In the genomic region with DNA sequence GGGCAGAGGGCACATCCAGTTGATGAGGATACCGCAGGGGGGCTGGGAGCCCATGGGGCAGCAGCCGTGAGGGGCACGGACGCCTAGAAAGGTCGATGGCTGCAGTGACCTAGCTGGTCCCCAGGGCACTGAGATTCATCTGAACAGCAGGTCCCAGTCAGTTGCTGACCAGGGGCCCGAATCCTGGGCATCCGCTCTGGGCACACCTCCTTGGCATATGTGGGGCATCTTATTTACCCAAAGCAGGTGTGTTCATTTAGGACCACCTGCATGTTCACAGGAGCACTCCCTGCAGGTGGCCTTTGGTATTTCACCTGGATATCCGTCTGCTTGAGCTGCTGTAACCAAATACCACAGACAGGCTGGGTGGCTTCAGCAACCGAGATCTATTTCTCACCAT, we compare ENCODE assay signal across 16 cellular contexts.
DNase-seq lines count a peak whose midpoint lies in the region; ATAC-seq and TF ChIP-seq lines count a peak whose summit lies in the region.
"Had no signal": no experiment of that assay in that cellular context is flagged by ENCODE, and none has a peak within 500 bp of the region (broad histone marks: within the 10 kb centered on the region; RNA-seq: fewer than 3 reads in every experiment).

No MANE protein-coding gene starts in this region.

- no peaks in the 10 kb centered on the region for H3K4me1 Mint-ChIP-seq in memory B cell
- H3K4me1 Mint-ChIP-seq: T-cell had no signal

- POLR2A ChIA-PET in RWPE1 (lab: Yijun Ruan, JAX; ENCODE audit: low non-redundant PET) = no interaction called here

- DNase-seq in DMS53 (lab: John Stamatoyannopoulos, UW) = peak; percentile 17
- DNase-seq in DMS53 treated with DMSO at 0.1 percent for 48 hours (lab: John Stamatoyannopoulos, UW; ENCODE audit: unreplicated experiment) = no peak
- DNase-seq in WERI-Rb-1 = peak; percentile 44
- no peak for DNase-seq in memory B cell (ENCODE audit: low spot score in 2 of 2)
- no peak for DNase-seq in erythroblast (lab: John Stamatoyannopoulos, UW)
- no peak for DNase-seq in activated CD4-positive, CD25-positive, alpha-beta regulatory T cell (lab: John Stamatoyannopoulos, UW)
- no peak for DNase-seq in RWPE1 (ENCODE audit: low spot score)
- DNase-seq: amniotic stem cell; DMS79; GOT3; NCI-H774; stimulated activated CD4-positive, alpha-beta T cell treated with anti-CD3 and anti-CD28 coated beads, Interleukin-12 subunit alpha, Interleukin-12 subunit beta, amount 100 ng/mL, for 4 hours; stimulated activated CD8-positive, alpha-beta memory T cell treated with anti-CD3 and anti-CD28 coated beads, Interleukin-4, amount 100 ng/mL, for 48 hours had no signal

- CTCF ChIA-PET in RWPE1 (lab: Yijun Ruan, JAX) = interaction anchor here (0.7 kb wide), 1 partner anchor 71 kb away, joined by 4 read pairs; no protein-coding TSS in a partner anchor

- peak; percentile 27 for ATAC-seq in memory B cell (ENCODE audit: low read depth)
- ATAC-seq: natural killer cell treated with Interleukin-12 subunit alpha and Interleukin-12 subunit beta and Interleukin-15 and Interleukin-18, amount 100 ng/mL, for 72 hours; T-cell had no signal

- H3K27ac Mint-ChIP-seq in memory B cell = no peak overlapping the region
- H3K27ac Mint-ChIP-seq: natural killer cell treated with Interleukin-12 subunit alpha and Interleukin-12 subunit beta and Interleukin-15 and Interleukin-18, amount 100 ng/mL, for 72 hours; T-cell had no signal

- H3K9me3 ChIP-seq in WERI-Rb-1 (ENCODE audit: severe bottlenecking) = peaks cover 24% of the 10 kb centered on the region

- peaks cover 8% of the 10 kb centered on the region for H3K27me3 Mint-ChIP-seq in memory B cell

- H3K36me3 ChIP-seq in WERI-Rb-1 = no peaks in the 10 kb centered on the region

- peaks cover 4% of the 10 kb centered on the region for H3K9me3 Mint-ChIP-seq in memory B cell

- no peak overlapping the region for H3K4me3 Mint-ChIP-seq in memory B cell
- H3K4me3 Mint-ChIP-seq: natural killer cell treated with Interleukin-12 subunit alpha and Interleukin-12 subunit beta and Interleukin-15 and Interleukin-18, amount 100 ng/mL, for 72 hours; T-cell had no signal

- H3K36me3 Mint-ChIP-seq in memory B cell = peaks cover 4% of the 10 kb centered on the region

- peak; percentile 49; the same call in 1 of the 2 replicates for TF ChIP-seq CTCF in GM12875 (IDR thresholded peaks at IDR 0.05; ENCODE audit: borderline replicate concordance, insufficient read depth, low read depth, low read length)
- TF ChIP-seq CTCF in WERI-Rb-1 (IDR thresholded peaks at IDR 0.05; ENCODE audit: low read depth, low read length) = peak; percentile 67
- no peak for TF ChIP-seq CTCF in RWPE1 (conservative IDR thresholded peaks at IDR 0.05; ENCODE audit: low read depth)

- TF ChIP-seq POLR2A in erythroblast (IDR thresholded peaks at IDR 0.05; ENCODE audit: low read length) = no peak

- no peaks in the 10 kb centered on the region for H3K27me3 ChIP-seq in WERI-Rb-1 (ENCODE audit: insufficient read depth, low read depth, severe bottlenecking)

- H3K4me3 ChIP-seq in GM12875 (ENCODE audit: low read depth, low read length) (no peak overlapping the region), WERI-Rb-1 (ENCODE audit: low read depth, low read length) (no peak overlapping the region)

- no peak overlapping the region for H3K27ac ChIP-seq in WERI-Rb-1
- H3K27ac ChIP-seq in RWPE1 = no peak overlapping the region

Comparison
In these comparisons a context has a peak if more than half of its experiments do, and no peak if none do; other contexts are left out.
1. DNase-seq: peak in DMS53 (single experiment) and WERI-Rb-1 (single experiment); none in DMS53 treated with DMSO at 0.1 percent for 48 hours (single experiment), memory B cell (0 of 2), erythroblast (0 of 2), activated CD4-positive, CD25-positive, alpha-beta regulatory T cell (0 of 4) and RWPE1 (single experiment).